Comparison of ENCODE assay signal across 18 cellular contexts in the genomic region with DNA sequence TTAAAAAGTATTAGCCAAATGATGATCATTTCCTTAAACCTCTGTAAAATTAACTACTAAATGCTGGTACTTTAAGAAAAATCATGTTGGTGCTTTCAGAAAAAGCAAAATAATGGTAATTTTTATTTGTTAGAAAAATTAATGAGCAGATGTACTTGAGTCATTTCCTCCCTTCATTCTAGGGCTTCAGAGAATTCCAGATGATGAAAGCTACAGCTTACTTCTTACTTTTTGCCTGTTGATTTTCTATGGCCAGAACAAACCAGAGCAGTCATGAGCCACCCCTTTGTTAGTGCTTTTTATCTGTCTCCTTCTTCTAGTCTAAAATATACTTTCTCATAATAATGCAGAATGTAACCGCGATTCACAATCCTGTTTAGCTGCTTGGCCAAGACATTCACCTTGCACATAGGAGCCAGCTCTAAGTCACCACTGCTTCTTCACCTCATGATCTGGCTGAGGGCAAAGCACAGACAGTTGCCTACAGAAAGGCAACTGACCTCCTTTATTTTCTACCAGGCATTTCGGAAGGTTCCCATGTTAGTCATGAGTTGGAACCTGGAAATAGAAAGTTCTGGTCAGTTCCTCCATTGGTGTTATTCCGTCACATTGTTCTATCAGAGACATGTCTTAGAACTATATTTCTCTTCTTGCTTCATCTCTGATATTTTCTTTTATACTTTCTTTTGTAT. TPM values are rescaled to one million over a fixed set of nuclear protein-coding genes. Genes with fewer than 3 reads are reported as not detected.
DNase-seq lines count a peak whose midpoint lies in the region; ATAC-seq and TF ChIP-seq lines count a peak whose summit lies in the region.
"Had no signal": no experiment of that assay in that cellular context is flagged by ENCODE, and none has a peak within 500 bp of the region (broad histone marks: within the 10 kb centered on the region; RNA-seq: fewer than 3 reads in every experiment).

No MANE protein-coding gene starts in this region.

- dilution Hi-C loops in IMR-90 (cut with HindIII; ENCODE audit: low sequenced_read_pairs, unreplicated experiment), result no loop called here

- POLR2A ChIA-PET in IMR-90 (lab: Charles Lee; ENCODE audit: unreplicated experiment), result no interaction called here

- no peak overlapping the region for H3K56ac ChIP-seq in IMR-90 (ENCODE audit: extremely low read depth, insufficient read depth, low read length)

- intact Hi-C loops in IMR-90 (cut with micrococcal nuclease), result loop anchor here (10.0 kb wide), 1 partner anchor 430 kb away; no protein-coding TSS in a partner anchor
- intact Hi-C loops in psoas muscle (cut with DNase I), result loop anchor here (5.0 to 10.0 kb wide), 2 partner anchors 280 to 1987 kb away; no protein-coding TSS in a partner anchor

- H3K23ac ChIP-seq in IMR-90 (ENCODE audit: low read depth, low read length), result no peak overlapping the region

- TF ChIP-seq CTCF in AG10803 (conservative IDR thresholded peaks at IDR 0.05; ENCODE audit: low read length) (no peak), IMR-90 (conservative IDR thresholded peaks at IDR 0.05; ENCODE audit: low read depth, low read length) (no peak), fibroblast of lung (conservative IDR thresholded peaks at IDR 0.05 in 1 of 2, IDR thresholded peaks at IDR 0.05 in 1 of 2; ENCODE audit: low read depth in 1 of 2, low read length in 2 of 2) (no peak), psoas muscle (IDR thresholded peaks at IDR 0.05) (no peak)

- H3K4me1 ChIP-seq in IMR-90 (ENCODE audit: control insufficient read depth, insufficient read depth, low read length), result no peaks in the 10 kb centered on the region
- no peaks in the 10 kb centered on the region for H3K4me1 ChIP-seq in fibroblast of lung (ENCODE audit: control insufficient read depth, extremely low read depth, insufficient read depth, low read length)
- H3K4me1 ChIP-seq in psoas muscle, result peaks cover 13% of the 10 kb centered on the region

- H2AFZ ChIP-seq in IMR-90 (replicated peaks; ENCODE audit: low read length, poor library complexity), result no peak overlapping the region
- peak overlapping the region; percentile 12 for H2AFZ ChIP-seq in fibroblast of lung (ENCODE audit: low read length)

- no peak overlapping the region for H3K18ac ChIP-seq in IMR-90 (ENCODE audit: low read depth, low read length)

- peak; percentile 22 for DNase-seq in AG10803 (ENCODE audit: low read depth)
- peak; percentile 49 for DNase-seq in IMR-90
- peak in 1 of 2 donors; percentile 14 for DNase-seq in fibroblast of lung (ENCODE audit: low read depth in 2 of 2)
- no peak for DNase-seq in psoas muscle
- DNase-seq in T-helper 9 cell, result no peak
- no peak for DNase-seq in superior temporal gyrus (ENCODE audit: extremely low spot score)
- DNase-seq in activated CD8-positive, alpha-beta memory T cell treated with anti-CD3 and anti-CD28 coated beads, Interleukin-2, amount 50 U/mL, for 48 hours, result no peak
- DNase-seq: C1 segment of cervical spinal cord, H7, NCI-H1048, NCI-H146, NCI-H2081, NCI-H510A treated with DMSO at 0.1 percent for 48 hours had no signal

- no TSS peak for BruUV-seq in IMR-90 (replicated peaks; lab: Mats Ljungman, UMichigan)

- H3K4me3 ChIP-seq in AG10803 (ENCODE audit: low read length), result no peak overlapping the region
- H3K4me3 ChIP-seq in IMR-90 (ENCODE audit: insufficient read depth, low read depth, low read length), result no peak overlapping the region
- H3K4me3 ChIP-seq in fibroblast of lung (replicated peaks in 1 of 4; ENCODE audit: control extremely low read depth in 1 of 4, insufficient read depth in 1 of 4, low read depth in 3 of 4, low read length in 4 of 4), result no peak overlapping the region
- H3K4me3 ChIP-seq in psoas muscle, result no peak overlapping the region
- H3K4me3 ChIP-seq: K562 had no signal

- no peaks in the 10 kb centered on the region for H3K27me3 ChIP-seq in IMR-90 (ENCODE audit: control insufficient read depth, insufficient read depth, low read length)
- H3K27me3 ChIP-seq in fibroblast of lung (ENCODE audit: control insufficient read depth, insufficient read depth, low read length), result no peaks in the 10 kb centered on the region
- H3K27me3 ChIP-seq in psoas muscle (ENCODE audit: insufficient read depth in 3 of 3, low read length in 2 of 3), result no peaks in the 10 kb centered on the region

- no peak overlapping the region for H4K5ac ChIP-seq in IMR-90 (ENCODE audit: low read depth, low read length)

- 100% methylated on average over 2 of the region's 4 CpGs; no CpG with 5 or more reads in 1 of the 2 experiments for WGBS in IMR-90 (ENCODE audit: extremely low coverage in 2 of 2, insufficient read length in 1 of 2), 2 experiments
- 79 to 97% (median 89%) methylated on average over 4 of the region's 4 CpGs for WGBS in psoas muscle, 3 donors

- no peaks in the 10 kb centered on the region for H3K79me1 ChIP-seq in IMR-90 (ENCODE audit: low read depth in 1 of 2, low read length in 2 of 2)

- no peak overlapping the region for H2BK5ac ChIP-seq in IMR-90 (ENCODE audit: low read depth, low read length, poor library complexity, severe bottlenecking)

- no peak overlapping the region for H2BK120ac ChIP-seq in IMR-90 (ENCODE audit: low read depth, low read length)

- H4K20me1 ChIP-seq in IMR-90 (ENCODE audit: insufficient read depth, low read length), result no peaks in the 10 kb centered on the region
- H4K20me1 ChIP-seq in fibroblast of lung (ENCODE audit: control insufficient read depth, extremely low read depth, insufficient read depth, low read length), result no peaks in the 10 kb centered on the region

- H3K4me2 ChIP-seq in IMR-90 (ENCODE audit: low read depth, low read length), result no peak overlapping the region
- no peak overlapping the region for H3K4me2 ChIP-seq in fibroblast of lung (ENCODE audit: extremely low read depth, insufficient read depth, low read length)

- H3K27ac ChIP-seq in IMR-90 (ENCODE audit: insufficient read depth, low read length) (no peak overlapping the region), fibroblast of lung (ENCODE audit: insufficient read depth, low read length) (no peak overlapping the region), psoas muscle (peak overlapping the region; percentile 26)

- no peaks in the 10 kb centered on the region for H3K9me1 ChIP-seq in IMR-90 (ENCODE audit: insufficient read depth, low read length)

- no peak overlapping the region for H2AK9ac ChIP-seq in IMR-90 (replicated peaks; ENCODE audit: low read depth, low read length, poor library complexity)

- no peak overlapping the region for H4K8ac ChIP-seq in IMR-90 (ENCODE audit: low read depth in 2 of 2, low read length in 2 of 2)

- no peak overlapping the region for H3K9ac ChIP-seq in IMR-90 (ENCODE audit: low read depth, low read length)
- no peak overlapping the region for H3K9ac ChIP-seq in fibroblast of lung (ENCODE audit: insufficient read depth, low read length)

- CTCF ChIA-PET in IMR-90 (lab: Yijun Ruan, JAX), result no interaction called here

- no peak overlapping the region for H3K4ac ChIP-seq in IMR-90 (ENCODE audit: low read depth, low read length)

- H2BK15ac ChIP-seq in IMR-90 (ENCODE audit: low read depth, low read length), result no peak overlapping the region

- no peaks in the 10 kb centered on the region for H3K79me2 ChIP-seq in fibroblast of lung (ENCODE audit: control insufficient read depth, insufficient read depth, low read length)

- no peak for ATAC-seq in IMR-90 (ENCODE audit: low read depth)
- peak; percentile 44 to 65 (median 52) for ATAC-seq in psoas muscle
- ATAC-seq in GM21526 (IDR thresholded peaks at IDR 0.05; ENCODE audit: low FRiP score, unreplicated experiment), result no peak
- ATAC-seq: K562, Panc1, Right ventricle myocardium inferior had no signal

- TF ChIP-seq RAD21 in IMR-90 (IDR thresholded peaks at IDR 0.05; ENCODE audit: low read length), result no peak

- no peak overlapping the region for H4K91ac ChIP-seq in IMR-90 (ENCODE audit: insufficient read depth, low read depth, low read length)

- no peak overlapping the region for H3K14ac ChIP-seq in IMR-90 (replicated peaks; ENCODE audit: low read depth, low read length)

- H3K9me3 ChIP-seq in IMR-90 (ENCODE audit: control insufficient read depth, insufficient read depth, low read length) (no peaks in the 10 kb centered on the region), fibroblast of lung (ENCODE audit: control insufficient read depth, insufficient read depth, low read depth, low read length) (no peaks in the 10 kb centered on the region), psoas muscle (no peaks in the 10 kb centered on the region)

- H3K36me3 ChIP-seq in IMR-90 (ENCODE audit: control insufficient read depth, insufficient read depth, low read length) (no peaks in the 10 kb centered on the region), fibroblast of lung (ENCODE audit: control insufficient read depth, insufficient read depth, low read length) (no peaks in the 10 kb centered on the region), psoas muscle (ENCODE audit: insufficient read depth in 1 of 2, low read depth in 1 of 2) (peaks cover 0 to 29% of the 10 kb centered on the region in 2 donors)

- in situ Hi-C loops in IMR-90 (cut with MboI; ENCODE audit: low sequenced_read_pairs), result loop anchor here (5.0 to 25.0 kb wide), 2 partner anchors 277 to 798 kb away; no protein-coding TSS in a partner anchor

- no peak overlapping the region for H2BK20ac ChIP-seq in IMR-90 (ENCODE audit: low read depth, low read length)

- H2AK5ac ChIP-seq in IMR-90 (ENCODE audit: low read depth, low read length), result no peak overlapping the region

- no peak for TF ChIP-seq POLR2A in IMR-90 (IDR thresholded peaks at IDR 0.05; ENCODE audit: low read depth, low read length)

TF ChIP-seq in IMR-90, 13 proteins besides CTCF, POLR2A, EP300 and RAD21 (continues in another document):
- no peak for TF ChIP-seq SMC3 (IDR thresholded peaks at IDR 0.05; ENCODE audit: low read depth, low read length)
- no peak for TF ChIP-seq MXI1 (IDR thresholded peaks at IDR 0.05; ENCODE audit: borderline replicate concordance, low read depth, low read length)
- no peak for TF ChIP-seq CEBPB (IDR thresholded peaks at IDR 0.05; ENCODE audit: low read depth, low read length)
- no peak for TF ChIP-seq NFE2L2 (IDR thresholded peaks at IDR 0.05; ENCODE audit: low read depth, low read length)
- TF ChIP-seq CHD1 (IDR thresholded peaks at IDR 0.05; ENCODE audit: low read depth, low read length), result no peak
- no peak for TF ChIP-seq BHLHE40 (IDR thresholded peaks at IDR 0.05; ENCODE audit: low read depth, low read length)
- no peak for TF ChIP-seq FOS (IDR thresholded peaks at IDR 0.05; ENCODE audit: low read depth, low read length)
- TF ChIP-seq RFX5 (IDR thresholded peaks at IDR 0.05; ENCODE audit: low read depth, low read length), result no peak
- no peak for TF ChIP-seq RCOR1 (IDR thresholded peaks at IDR 0.05; ENCODE audit: insufficient replicate concordance, low read length)

RNA-seq across cellular contexts. Expression of a gene that starts 43.5 kb away (rescaled TPM):
- total RNA-seq in IMR-90 (2012; rRNA removed), result not detected in 2 replicates
- not detected in 2 replicates for polyA plus RNA-seq in IMR-90 (2012; rRNA removed)
- not detected in 2 replicates for polyA plus RNA-seq in IMR-90 (2012; cell fraction: cytosol; rRNA removed)
- not detected in 2 replicates for polyA plus RNA-seq in IMR-90 (2012; cell fraction: nucleus; rRNA removed; ENCODE audit: low replicate concordance)
- not detected in 2 replicates for total RNA-seq in fibroblast of lung
- not detected in 2 replicates for polyA plus RNA-seq in fibroblast of lung
- not detected in 2 replicates for polyA plus RNA-seq in fibroblast of lung (2012)
- not detected in 2 replicates for polyA minus RNA-seq in fibroblast of lung (ENCODE audit: low replicate concordance)
- under 1 TPM in 2 of 4 donors, not detected in 2; 0.27 TPM for total RNA-seq in psoas muscle
- under 1 TPM; 0.03 to 0.04 (median 0.04) TPM for polyA plus RNA-seq in psoas muscle
- total RNA-seq: A172, H7, K562, Right ventricle myocardium inferior had no signal
- polyA plus RNA-seq: K562 had no signal

Comparison
In these comparisons a context has a peak if more than half of its experiments do, and no peak if none do; other contexts are left out.
1. DNase-seq: peak in AG10803 (single experiment) and IMR-90 (single experiment); none in psoas muscle (0 of 2), T-helper 9 cell (single experiment), superior temporal gyrus (single experiment) and activated CD8-positive, alpha-beta memory T cell treated with anti-CD3 and anti-CD28 coated beads, Interleukin-2, amount 50 U/mL, for 48 hours (single experiment).
2. ATAC-seq: peak in psoas muscle (4 of 4); none in IMR-90 (single experiment) and GM21526 (single experiment).